8 cellular contexts compared by ENCODE assay signal in genomic region chr11:73787643-73788537, GRCh38. TPM values are rescaled to one million over a fixed set of nuclear protein-coding genes. Genes with fewer than 3 reads are reported as not detected.
A peak's percentile ranks its signal among the peaks of the same experiment; 100 is the strongest.
DNase-seq lines count a peak whose midpoint lies in the region; ATAC-seq and FAIRE-seq lines count a peak whose summit lies in the region.

TSS of gene MRPL48 (plus strand) at chr11:73787874. CDS start at chr11:73787972, 98 bp downstream.

- no peaks in the 10 kb centered on the region for H3K9me3 ChIP-seq in mesodermal cell (ENCODE audit: control insufficient read depth, low read length)

- H3K4me1 ChIP-seq in mesodermal cell (ENCODE audit: control insufficient read depth, insufficient read depth, low read length, poor library complexity, severe bottlenecking), result no peaks in the 10 kb centered on the region

- H3K27ac Mint-ChIP-seq in activated CD8-positive, alpha-beta memory T cell treated with anti-CD3 and anti-CD28 coated beads, Interleukin-2, amount 10 ng/mL, durations not matched to agents 7 days and 5 days, result peak within 1 kb of the TSS; percentile 98

- peak within 1 kb of the TSS; percentile 95 for H3K4me3 Mint-ChIP-seq in activated CD8-positive, alpha-beta memory T cell treated with anti-CD3 and anti-CD28 coated beads, Interleukin-2, amount 10 ng/mL, durations not matched to agents 7 days and 5 days

- no peaks in the 10 kb centered on the region for H3K9me3 Mint-ChIP-seq in activated CD8-positive, alpha-beta memory T cell treated with anti-CD3 and anti-CD28 coated beads, Interleukin-2, amount 10 ng/mL, durations not matched to agents 7 days and 5 days (ENCODE audit: low read depth)

- peaks cover 29% of the 10 kb centered on the region for H3K4me1 Mint-ChIP-seq in activated CD8-positive, alpha-beta memory T cell treated with anti-CD3 and anti-CD28 coated beads, Interleukin-2, amount 10 ng/mL, durations not matched to agents 7 days and 5 days

- H3K36me3 ChIP-seq in mesodermal cell (ENCODE audit: control insufficient read depth, insufficient read depth, low read length), result no peaks in the 10 kb centered on the region

- peak within 1 kb of the TSS; percentile 95 for H3K27ac ChIP-seq in mesodermal cell (ENCODE audit: low read depth, low read length, severe bottlenecking)

- FAIRE-seq in HTR-8/SVneo (lab: Jason Lieb, UNC), result peak; percentile 95

- DNase-seq in CMK (ENCODE audit: low read depth), result peak; percentile 84
- DNase-seq in HTR-8/SVneo (ENCODE audit: insufficient read length, low spot score), result peak; percentile 98
- peak; percentile 94 for DNase-seq in NOMO-1 treated with dmso at 0.1 percent for 144 hours (lab: John Stamatoyannopoulos, UW; ENCODE audit: unreplicated experiment)
- DNase-seq in activated CD8-positive, alpha-beta memory T cell treated with anti-CD3 and anti-CD28 coated beads, Interleukin-2, amount 10 ng/mL, durations not matched to agents 7 days and 5 days, result peak; percentile 94
- peak; percentile 74 to 78 for DNase-seq in stimulated activated CD8-positive, alpha-beta memory T cell treated with anti-CD3 and anti-CD28 coated beads, Interleukin-15, amount 100 ng/mL, for 4 hours (ENCODE audit: low read depth in 2 of 2)

- H3K36me3 Mint-ChIP-seq in activated CD8-positive, alpha-beta memory T cell treated with anti-CD3 and anti-CD28 coated beads, Interleukin-2, amount 10 ng/mL, durations not matched to agents 7 days and 5 days, result peaks cover 1% of the 10 kb centered on the region

- CTCF ChIA-PET in activated CD8-positive, alpha-beta memory T cell treated with anti-CD3 and anti-CD28 coated beads, Interleukin-2, amount 10 ng/mL, durations not matched to agents 7 days and 5 days (lab: Charles Lee), result interaction anchor here (2.2 kb wide), 1 partner anchor 9 kb away, joined by 14 read pairs; no protein-coding TSS in a partner anchor

- H3K27me3 Mint-ChIP-seq in activated CD8-positive, alpha-beta memory T cell treated with anti-CD3 and anti-CD28 coated beads, Interleukin-2, amount 10 ng/mL, durations not matched to agents 7 days and 5 days, result no peaks in the 10 kb centered on the region

- peak within 1 kb of the TSS; percentile 69 for H3K4me3 ChIP-seq in mesodermal cell (ENCODE audit: extremely low read depth, insufficient read depth, low read length, poor library complexity, severe bottlenecking)

- in situ Hi-C loops in endometrial microvascular endothelial cells (cut with HindIII; ENCODE audit: inconsistent ontology term, low pct_unique_long_range_greater_than_20kb, low sequenced_read_pairs), result no loop called here

- peak; percentile 87 for ATAC-seq in GM21360 (IDR thresholded peaks at IDR 0.05; ENCODE audit: unreplicated experiment)
- ATAC-seq in activated CD8-positive, alpha-beta memory T cell treated with anti-CD3 and anti-CD28 coated beads, Interleukin-2, amount 10 ng/mL, durations not matched to agents 7 days and 5 days, result peak; percentile 100

- WGBS in mesodermal cell (ENCODE audit: insufficient coverage in 2 of 2), 2 experiments, result 3 to 4% methylated on average over 31 to 33 of the region's 43 CpGs

RNA-seq across cellular contexts. Expression of gene MRPL48, which starts in this region (rescaled TPM):
- 10 to 100 TPM; 34.1 to 52.0 TPM for total RNA-seq in activated CD8-positive, alpha-beta memory T cell treated with anti-CD3 and anti-CD28 coated beads, Interleukin-2, amount 10 ng/mL, durations not matched to agents 7 days and 5 days
- 25.8 TPM for total RNA-seq in endometrial microvascular endothelial cells (ENCODE audit: inconsistent ontology term)
- 44.7 TPM for polyA plus RNA-seq in mesodermal cell (2013, experiment 1 of 2)
- 46.7 TPM for polyA plus RNA-seq in mesodermal cell (2013, experiment 2 of 2)

Comparison
In these comparisons a context has a peak if more than half of its experiments do, and no peak if none do; other contexts are left out.
1. Peak in every context shown above with its lines: DNase-seq, ATAC-seq, H3K4me3 ChIP-seq and H3K27ac ChIP-seq.